Comparison of ENCODE assay signal across 18 cellular contexts in the genomic region with DNA sequence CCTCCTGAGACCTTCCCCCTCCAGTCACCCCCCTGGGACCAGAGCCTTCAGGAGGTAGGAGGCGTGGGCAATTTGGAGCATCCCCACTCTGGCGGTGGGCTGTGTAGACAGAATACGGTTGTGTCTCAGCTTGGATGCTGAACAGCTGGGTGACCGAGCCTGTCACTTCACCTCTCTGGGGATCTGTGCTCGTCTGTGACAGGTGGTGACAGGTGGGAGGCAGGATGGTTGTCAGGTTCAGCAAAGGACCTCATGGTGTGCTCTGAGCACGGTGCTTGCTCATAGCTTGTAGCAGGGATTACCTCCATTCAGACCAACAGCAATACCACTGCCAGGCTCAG.
A peak's percentile ranks its signal among the peaks of the same experiment; 100 is the strongest.
DNase-seq lines count a peak whose midpoint lies in the region; ATAC-seq and TF ChIP-seq lines count a peak whose summit lies in the region.
"Had no signal": no experiment of that assay in that cellular context is flagged by ENCODE, and none has a peak within 500 bp of the region (broad histone marks: within the 10 kb centered on the region; RNA-seq: fewer than 3 reads in every experiment).

No MANE protein-coding gene starts in this region.

- TF ChIP-seq CTCF in OCI-LY3 (IDR thresholded peaks at IDR 0.05; ENCODE audit: low read depth, low read length), result no peak

- H3K4me1 Mint-ChIP-seq in memory B cell (peaks cover 30% of the 10 kb centered on the region), T-cell (peaks cover 0 to 4% (median 0%) of the 10 kb centered on the region in 3 donors)
- no peaks in the 10 kb centered on the region for H3K4me1 Mint-ChIP-seq in activated T-helper 1 cell treated with anti-CD3 and anti-CD28 coated beads, Interleukin-12 subunit alpha, Interleukin-12 subunit beta, Interleukin-2, Interleukin-4 antibody, amounts not matched to agents 30 ng/mL and 10 ng/mL and 1 ng/mL, durations not matched to agents 14 hours and 24 hours and 36 hours (ENCODE audit: low read depth)
- H3K4me1 Mint-ChIP-seq in activated T-cell treated with anti-CD3 and anti-CD28 coated beads, Interleukin-2, amount 50 U/mL, for 72 hours (ENCODE audit: low read depth), result no peaks in the 10 kb centered on the region

- CTCF ChIA-PET in T-cell (lab: Charles Lee), result no interaction called here

- H3K4me3 ChIP-seq in OCI-LY3 (ENCODE audit: low read length) (no peak overlapping the region), GM23248 (no peak overlapping the region)
- H3K4me3 ChIP-seq: A549 had no signal

- H3K27ac ChIP-seq in OCI-LY3 (ENCODE audit: low read length) (no peak overlapping the region), GM23248 (no peak overlapping the region)
- H3K27ac ChIP-seq: A549, HL-60 had no signal

- peaks cover 34% of the 10 kb centered on the region for H3K4me1 ChIP-seq in OCI-LY3 (ENCODE audit: low read length)
- H3K4me1 ChIP-seq in GM23248 (ENCODE audit: insufficient read depth), result no peaks in the 10 kb centered on the region
- H3K4me1 ChIP-seq: A549 had no signal

- H3K4me2 ChIP-seq in OCI-LY3 (ENCODE audit: low read length) (peak overlapping the region; percentile 23), GM23248 (ENCODE audit: unreplicated experiment) (no peak overlapping the region)
- H3K4me2 ChIP-seq: A549 had no signal

- H3F3A ChIP-seq in GM23248 (ENCODE audit: insufficient read depth), result no peaks in the 10 kb centered on the region

- H3K9me3 Mint-ChIP-seq in memory B cell, result no peaks in the 10 kb centered on the region
- no peaks in the 10 kb centered on the region for H3K9me3 Mint-ChIP-seq in T-cell
- H3K9me3 Mint-ChIP-seq in activated T-helper 1 cell treated with anti-CD3 and anti-CD28 coated beads, Interleukin-12 subunit alpha, Interleukin-12 subunit beta, Interleukin-2, Interleukin-4 antibody, amounts not matched to agents 30 ng/mL and 10 ng/mL and 1 ng/mL, durations not matched to agents 14 hours and 24 hours and 36 hours, result no peaks in the 10 kb centered on the region
- peaks cover 0 to 1% of the 10 kb centered on the region in 2 donors for H3K9me3 Mint-ChIP-seq in activated T-cell treated with anti-CD3 and anti-CD28 coated beads, Interleukin-2, amount 50 U/mL, for 72 hours

- H3K9ac ChIP-seq in OCI-LY3 (ENCODE audit: low read length), result no peak overlapping the region
- H3K9ac ChIP-seq in GM23248, result no peak overlapping the region

- H3K27me3 Mint-ChIP-seq in memory B cell, result no peaks in the 10 kb centered on the region
- peaks cover 0 to 3% of the 10 kb centered on the region in 2 donors for H3K27me3 Mint-ChIP-seq in T-cell
- H3K27me3 Mint-ChIP-seq in activated T-helper 1 cell treated with anti-CD3 and anti-CD28 coated beads, Interleukin-12 subunit alpha, Interleukin-12 subunit beta, Interleukin-2, Interleukin-4 antibody, amounts not matched to agents 30 ng/mL and 10 ng/mL and 1 ng/mL, durations not matched to agents 14 hours and 24 hours and 36 hours (ENCODE audit: insufficient read depth), result peaks cover 4% of the 10 kb centered on the region
- peaks cover 21% of the 10 kb centered on the region for H3K27me3 Mint-ChIP-seq in activated T-cell treated with anti-CD3 and anti-CD28 coated beads, Interleukin-2, amount 50 U/mL, for 72 hours (ENCODE audit: low read depth)

- 82 to 83% methylated on average over 6 of the region's 6 CpGs for WGBS in GM23248 (ENCODE audit: low coverage in 1 of 2, low lambda C conversion rate in 2 of 2, missing lambda C conversion rate in 2 of 2), 2 experiments

- no peak overlapping the region for H2AFZ ChIP-seq in OCI-LY3 (ENCODE audit: low read depth, low read length)
- no peak overlapping the region for H2AFZ ChIP-seq in GM23248

- H3K9me3 ChIP-seq in OCI-LY3 (ENCODE audit: insufficient read depth, low read length), result no peaks in the 10 kb centered on the region
- no peaks in the 10 kb centered on the region for H3K9me3 ChIP-seq in GM23248 (ENCODE audit: low read depth)

- H3K27ac Mint-ChIP-seq in memory B cell (peak overlapping the region; percentile 71), T-cell (no peak overlapping the region)
- H3K27ac Mint-ChIP-seq in activated T-helper 1 cell treated with anti-CD3 and anti-CD28 coated beads, Interleukin-12 subunit alpha, Interleukin-12 subunit beta, Interleukin-2, Interleukin-4 antibody, amounts not matched to agents 30 ng/mL and 10 ng/mL and 1 ng/mL, durations not matched to agents 14 hours and 24 hours and 36 hours, result no peak overlapping the region
- no peak overlapping the region for H3K27ac Mint-ChIP-seq in activated T-cell treated with anti-CD3 and anti-CD28 coated beads, Interleukin-2, amount 50 U/mL, for 72 hours

- in situ Hi-C loops in GM23248 (cut with MboI), result no loop called here

- no peaks in the 10 kb centered on the region for H3K9me2 ChIP-seq in GM23248 (ENCODE audit: insufficient read depth)

- POLR2A ChIA-PET in T-cell (lab: Charles Lee), result no interaction called here

- intact Hi-C loops in activated T-helper 1 cell treated with anti-CD3 and anti-CD28 coated beads, Interleukin-12 subunit alpha, Interleukin-12 subunit beta, Interleukin-2, Interleukin-4 antibody, amounts not matched to agents 30 ng/mL and 10 ng/mL and 1 ng/mL, durations not matched to agents 14 hours and 24 hours and 36 hours (cut with micrococcal nuclease), result no loop called here

- H3K36me3 ChIP-seq in OCI-LY3 (replicated peaks; ENCODE audit: low read depth, low read length), result no peaks in the 10 kb centered on the region
- H3K36me3 ChIP-seq in GM23248 (ENCODE audit: low read depth), result no peaks in the 10 kb centered on the region

- H3K79me2 ChIP-seq in OCI-LY3 (ENCODE audit: low read length), result no peaks in the 10 kb centered on the region
- H3K79me2 ChIP-seq in GM23248 (ENCODE audit: insufficient read depth), result no peaks in the 10 kb centered on the region

- H3K27me3 ChIP-seq in OCI-LY3 (ENCODE audit: low read depth, low read length), result no peaks in the 10 kb centered on the region
- H3K27me3 ChIP-seq in GM23248 (replicated peaks; ENCODE audit: insufficient read depth), result no peaks in the 10 kb centered on the region

- peak; percentile 45 for ATAC-seq in memory B cell (ENCODE audit: low read depth)
- ATAC-seq in T-cell (replicated peaks in 1 of 4), result no peak
- no peak for ATAC-seq in activated T-cell treated with anti-CD3 and anti-CD28 coated beads, Interleukin-2, amount 50 U/mL, for 72 hours (replicated peaks in 1 of 2)
- ATAC-seq: A549 had no signal

- no peaks in the 10 kb centered on the region for H3K36me3 Mint-ChIP-seq in memory B cell
- no peaks in the 10 kb centered on the region for H3K36me3 Mint-ChIP-seq in T-cell
- no peaks in the 10 kb centered on the region for H3K36me3 Mint-ChIP-seq in activated T-helper 1 cell treated with anti-CD3 and anti-CD28 coated beads, Interleukin-12 subunit alpha, Interleukin-12 subunit beta, Interleukin-2, Interleukin-4 antibody, amounts not matched to agents 30 ng/mL and 10 ng/mL and 1 ng/mL, durations not matched to agents 14 hours and 24 hours and 36 hours (ENCODE audit: low read depth)
- H3K36me3 Mint-ChIP-seq in activated T-cell treated with anti-CD3 and anti-CD28 coated beads, Interleukin-2, amount 50 U/mL, for 72 hours (ENCODE audit: insufficient read depth in 2 of 2), result no peaks in the 10 kb centered on the region

- H4K20me1 ChIP-seq in OCI-LY3 (ENCODE audit: insufficient read depth, low read length), result no peaks in the 10 kb centered on the region
- no peaks in the 10 kb centered on the region for H4K20me1 ChIP-seq in GM23248 (ENCODE audit: insufficient read depth)

- DNase-seq in activated effector memory CD4-positive, alpha-beta T cell treated with anti-CD3 and anti-CD28 coated beads, Interleukin-2, amount 50 U/mL, for 16 hours, result peak; percentile 36
- DNase-seq in activated effector memory CD4-positive, alpha-beta T cell treated with Interleukin-2 at 50 U/mL for 16 hours, result no peak
- DNase-seq in memory B cell (ENCODE audit: low spot score in 2 of 2), result no peak
- DNase-seq in GM23248, result no peak
- no peak for DNase-seq in T-cell
- DNase-seq in activated T-helper 1 cell treated with anti-CD3 and anti-CD28 coated beads, Interleukin-12 subunit alpha, Interleukin-12 subunit beta, Interleukin-2, Interleukin-4 antibody, amounts not matched to agents 30 ng/mL and 10 ng/mL and 1 ng/mL, durations not matched to agents 14 hours and 24 hours and 36 hours (ENCODE audit: low spot score), result no peak
- no peak for DNase-seq in activated T-cell treated with anti-CD3 and anti-CD28 coated beads, Interleukin-2, amount 50 U/mL, for 72 hours
- DNase-seq: activated CD4-positive, alpha-beta T cell treated with anti-CD3 and anti-CD28 coated beads for 48 hours; activated gamma-delta T cell treated with Interleukin-2 at 50 U/mL for 16 hours; NCI-H1436; NCI-H526; nucleus accumbens; OCI-M1; Right ventricle myocardium superior; stimulated activated CD8-positive, alpha-beta memory T cell treated with anti-CD3 and anti-CD28 coated beads, Interleukin-4, amount 100 ng/mL, for 48 hours had no signal

- H3K4me3 Mint-ChIP-seq in memory B cell (no peak overlapping the region), T-cell (no peak overlapping the region)
- no peak overlapping the region for H3K4me3 Mint-ChIP-seq in activated T-helper 1 cell treated with anti-CD3 and anti-CD28 coated beads, Interleukin-12 subunit alpha, Interleukin-12 subunit beta, Interleukin-2, Interleukin-4 antibody, amounts not matched to agents 30 ng/mL and 10 ng/mL and 1 ng/mL, durations not matched to agents 14 hours and 24 hours and 36 hours
- no peak overlapping the region for H3K4me3 Mint-ChIP-seq in activated T-cell treated with anti-CD3 and anti-CD28 coated beads, Interleukin-2, amount 50 U/mL, for 72 hours
